Comparison of ENCODE assay signal across 1 cellular context in genomic region chr11:66543263-66544107, GRCh38.
TF ChIP-seq lines count a peak whose summit lies in the region.

No MANE protein-coding gene starts in this region.

TF ChIP-seq in HepG2, 621 proteins besides CTCF, POLR2A, EP300 and RAD21:
- TF ChIP-seq NPAS2 (CRISPR knock-in tag; IDR thresholded peaks at IDR 0.05; ENCODE audit: borderline replicate concordance) (no peak), AGO2 (optimal IDR thresholded peaks at IDR 0.05; ENCODE audit: low read depth, low read length) (peak; percentile 38)
